8 cellular contexts compared by ENCODE assay signal in genomic region chr12:11795910-11796459, GRCh38.
DNase-seq lines count a peak whose midpoint lies in the region; ATAC-seq and TF ChIP-seq lines count a peak whose summit lies in the region.

No MANE protein-coding gene starts in this region.

- CTCF ChIA-PET in AG04450 (lab: Charles Lee): interaction anchor here (1.5 to 2.2 kb wide), 2 partner anchors 7 to 237 kb away, joined by 3 to 7 read pairs; no protein-coding TSS in a partner anchor

- H3K4me3 ChIP-seq in AG04450 (ENCODE audit: low read depth, low read length): no peak overlapping the region
- no peak overlapping the region for H3K4me3 ChIP-seq in breast epithelium
- no peak overlapping the region for H3K4me3 ChIP-seq in mesendoderm (ENCODE audit: low read length)
- no peak overlapping the region for H3K4me3 ChIP-seq in tibial nerve

- no peak overlapping the region for H4K8ac ChIP-seq in mesendoderm (ENCODE audit: low read depth, low read length)

- H2BK120ac ChIP-seq in mesendoderm (ENCODE audit: low read depth, low read length): no peak overlapping the region

- H3K4me1 ChIP-seq in breast epithelium: peaks cover 5 to 26% of the 10 kb centered on the region in 2 donors
- peaks cover 9% of the 10 kb centered on the region for H3K4me1 ChIP-seq in mesendoderm (ENCODE audit: control insufficient read depth, low read depth, low read length)
- H3K4me1 ChIP-seq in tibial nerve: peaks cover 0 to 21% (median 6%) of the 10 kb centered on the region in 4 donors

- no CpG with 5 or more reads among the region's 6 CpGs for WGBS in mesendoderm (ENCODE audit: extremely low coverage, insufficient coverage, low lambda C conversion rate)
- 71 to 78% methylated on average over 6 of the region's 6 CpGs for WGBS in tibial nerve, 2 donors

- no peak overlapping the region for H3K23ac ChIP-seq in mesendoderm (ENCODE audit: low read length)

- DNase-seq in AG04450 (ENCODE audit: low read depth, low spot score) (peak; percentile 67), LHCN-M2 (ENCODE audit: low read depth) (peak; percentile 84), breast epithelium (ENCODE audit: low spot score in 2 of 2) (no peak), mesendoderm (peak; percentile 71), tibial nerve (ENCODE audit: low spot score in 2 of 2) (no peak), NCI-H2227 treated with DMSO at 0.1 percent for 48 hours (lab: John Stamatoyannopoulos, UW) (no peak), COLO829 (ENCODE audit: low spot score) (no peak)

- H2BK15ac ChIP-seq in mesendoderm (replicated peaks; ENCODE audit: low read depth): no peak overlapping the region

- no peak for TF ChIP-seq EP300 in tibial nerve (IDR thresholded peaks at IDR 0.05)

- H4K5ac ChIP-seq in mesendoderm (ENCODE audit: low read length): no peak overlapping the region

- H3K18ac ChIP-seq in mesendoderm (ENCODE audit: low read length): no peak overlapping the region

- ATAC-seq in GM19324 (IDR thresholded peaks at IDR 0.05; ENCODE audit: low FRiP score, unreplicated experiment): no peak

- no peaks in the 10 kb centered on the region for H3K27me3 ChIP-seq in AG04450 (ENCODE audit: control insufficient read depth, insufficient read depth, low read length)
- no peaks in the 10 kb centered on the region for H3K27me3 ChIP-seq in breast epithelium
- H3K27me3 ChIP-seq in mesendoderm (ENCODE audit: insufficient read depth, low read length, poor library complexity): no peaks in the 10 kb centered on the region
- no peaks in the 10 kb centered on the region for H3K27me3 ChIP-seq in tibial nerve

- no peak overlapping the region for H2AK5ac ChIP-seq in mesendoderm (ENCODE audit: low read length)

- H3K27ac ChIP-seq in AG04450 (ENCODE audit: low read depth, low read length) (peak overlapping the region; percentile 75), breast epithelium (peak overlapping the region; percentile 64 to 82), mesendoderm (ENCODE audit: low read depth, low read length) (no peak overlapping the region), tibial nerve (no peak overlapping the region)

- TF ChIP-seq CTCF in AG04450 (IDR thresholded peaks at IDR 0.05; ENCODE audit: low read depth, low read length) (no peak), breast epithelium (IDR thresholded peaks at IDR 0.05) (no peak), tibial nerve (IDR thresholded peaks at IDR 0.05) (no peak)

- POLR2A ChIA-PET in AG04450 (lab: Yijun Ruan, JAX): interaction anchor here (0.8 to 3.8 kb wide), 2 partner anchors 18 to 30 kb away, joined by 3 to 21 read pairs; no protein-coding TSS in a partner anchor

- no peak overlapping the region for H3K4me2 ChIP-seq in mesendoderm (ENCODE audit: low read length)

- H3K4ac ChIP-seq in mesendoderm (ENCODE audit: low read depth, low read length): no peak overlapping the region

- H3K36me3 ChIP-seq in breast epithelium (no peaks in the 10 kb centered on the region), mesendoderm (ENCODE audit: control insufficient read depth, insufficient read depth, low read length) (no peaks in the 10 kb centered on the region), tibial nerve (no peaks in the 10 kb centered on the region)

- H3K79me2 ChIP-seq in mesendoderm (ENCODE audit: control insufficient read depth, insufficient read depth, low read length): no peaks in the 10 kb centered on the region

- TF ChIP-seq POLR2A in breast epithelium (IDR thresholded peaks at IDR 0.05): no peak
- no peak for TF ChIP-seq POLR2A in tibial nerve (IDR thresholded peaks at IDR 0.05)

- H3K56ac ChIP-seq in mesendoderm (ENCODE audit: low read length): no peak overlapping the region

- no peaks in the 10 kb centered on the region for H3K9me3 ChIP-seq in AG04450 (ENCODE audit: control insufficient read depth, insufficient read depth, low read length)
- no peaks in the 10 kb centered on the region for H3K9me3 ChIP-seq in breast epithelium
- no peaks in the 10 kb centered on the region for H3K9me3 ChIP-seq in tibial nerve

- H2BK5ac ChIP-seq in mesendoderm (ENCODE audit: low read length): no peak overlapping the region

- no peak overlapping the region for H3K9ac ChIP-seq in mesendoderm (ENCODE audit: low read length)

- intact Hi-C loops in breast epithelium (cut with DNase I; ENCODE audit: low total_unique reads): no loop called here

- no peaks in the 10 kb centered on the region for H3K79me1 ChIP-seq in mesendoderm (ENCODE audit: low read length)

Comparison
In these comparisons a context has a peak if more than half of its experiments do, and no peak if none do; other contexts are left out.
1. DNase-seq: peak in AG04450 (single experiment), LHCN-M2 (single experiment) and mesendoderm (single experiment); none in breast epithelium (0 of 2), tibial nerve (0 of 2), NCI-H2227 treated with DMSO at 0.1 percent for 48 hours (single experiment) and COLO829 (single experiment).
2. H3K27ac ChIP-seq: peak in AG04450 (single experiment) and breast epithelium (2 of 2); none in mesendoderm (single experiment) and tibial nerve (0 of 4).